Comparison of ENCODE assay signal across 24 cellular contexts in genomic region chr4:83734576-83734975, GRCh38.
"Had no signal": no experiment of that assay in that cellular context is flagged by ENCODE, and none has a peak within 500 bp of the region (broad histone marks: within the 10 kb centered on the region; RNA-seq: fewer than 3 reads in every experiment).

No MANE protein-coding gene starts in this region.

- H3K4me3 ChIP-seq: colonic mucosa, coronary artery, dorsolateral prefrontal cortex, esophagus muscularis mucosa, esophagus squamous epithelium, gastrocnemius medialis, gastroesophageal sphincter, heart left ventricle, heart right ventricle had no signal

- H3K9me3 Mint-ChIP-seq: effector memory CD8-positive, alpha-beta T cell had no signal

- DNase-seq: colonic mucosa; cortex of kidney; dermis blood vessel endothelial cell; dorsolateral prefrontal cortex; effector CD4-positive, alpha-beta T cell; effector CD8-positive, alpha-beta T cell; effector memory CD4-positive, alpha-beta T cell; effector memory CD8-positive, alpha-beta T cell; endodermal cell; erythroblast; esophagus squamous epithelium; foreskin fibroblast; foreskin keratinocyte; foreskin melanocyte; gastrocnemius medialis; head of caudate nucleus; heart left ventricle; heart right ventricle had no signal

- H3K4me1 ChIP-seq: colonic mucosa, esophagus muscularis mucosa, esophagus squamous epithelium, foreskin keratinocyte, gastrocnemius medialis, gastroesophageal sphincter, heart left ventricle, heart right ventricle had no signal

- H3K36me3 ChIP-seq: colonic mucosa, esophagus muscularis mucosa, esophagus squamous epithelium, gastrocnemius medialis, gastroesophageal sphincter, heart left ventricle, heart right ventricle had no signal

- H3K4me3 Mint-ChIP-seq: dendritic cell treated with granulocyte-macrophage colony-stimulating factor and Interleukin-4, amounts not matched to agents 40 ng/mL and 50 ng/mL, for 4 days; effector memory CD8-positive, alpha-beta T cell; endodermal cell had no signal

- H3K4me1 Mint-ChIP-seq: endodermal cell had no signal

- H3K27ac ChIP-seq: colonic mucosa, coronary artery, dorsolateral prefrontal cortex, epithelial cell of prostate, esophagus muscularis mucosa, esophagus squamous epithelium, foreskin keratinocyte, gastrocnemius medialis, gastroesophageal sphincter, heart left ventricle, heart right ventricle had no signal

- H3K9me3 ChIP-seq: colonic mucosa, esophagus squamous epithelium, gastrocnemius medialis had no signal

- ATAC-seq: effector memory CD8-positive, alpha-beta T cell; esophagus mucosa; foreskin keratinocyte; gastrocnemius medialis; gastroesophageal sphincter; heart left ventricle; heart right ventricle had no signal

- H3K27ac Mint-ChIP-seq: dendritic cell treated with granulocyte-macrophage colony-stimulating factor and Interleukin-4, amounts not matched to agents 40 ng/mL and 50 ng/mL, for 4 days; effector memory CD8-positive, alpha-beta T cell; endodermal cell had no signal

- H3K27me3 ChIP-seq: colonic mucosa, esophagus muscularis mucosa, esophagus squamous epithelium, gastrocnemius medialis, gastroesophageal sphincter, heart left ventricle had no signal
